ENCODE assay signal across 1 cellular context in genomic region chr19:1490311-1491113, GRCh38.
TF ChIP-seq lines count a peak whose summit lies in the region.

Gene PCSK4, minus strand, starts transcription at chr19:1490350. Its CDS starts 4 bp downstream, at chr19:1490346.

TF ChIP-seq in K562, 482 proteins besides CTCF, POLR2A, EP300 and RAD21 (continued from another document and continues in another):
- TF ChIP-seq DLX4 (CRISPR knock-in tag; IDR thresholded peaks at IDR 0.05), result no peak
- TF ChIP-seq NFXL1 (CRISPR knock-in tag; IDR thresholded peaks at IDR 0.05), result no peak
- TF ChIP-seq ZNF766 (CRISPR knock-in tag; conservative IDR thresholded peaks at IDR 0.05), result no peak
- TF ChIP-seq MCM3 (IDR thresholded peaks at IDR 0.05), result no peak
- no peak for TF ChIP-seq HDAC6 (IDR thresholded peaks at IDR 0.05; ENCODE audit: low read depth, low read length)
- TF ChIP-seq LCOR (CRISPR knock-in tag; IDR thresholded peaks at IDR 0.05), result no peak
- no peak for TF ChIP-seq ZBTB2 (IDR thresholded peaks at IDR 0.05)
- no peak for TF ChIP-seq RBM17 (IDR thresholded peaks at IDR 0.05; ENCODE audit: borderline replicate concordance, low read depth, low read length)
- TF ChIP-seq RBM22 (IDR thresholded peaks at IDR 0.05; ENCODE audit: low read depth, low read length, poor library complexity, severe bottlenecking), result peak; percentile 94
- no peak for TF ChIP-seq CHAMP1 (IDR thresholded peaks at IDR 0.05)
- no peak for TF ChIP-seq ATF4 (CRISPR knock-in tag; IDR thresholded peaks at IDR 0.05)
- TF ChIP-seq ZFP36 (IDR thresholded peaks at IDR 0.05; ENCODE audit: low read depth, low read length, partially characterized antibody), result peak; percentile 94
- no peak for TF ChIP-seq BRD4 (IDR thresholded peaks at IDR 0.05)
- no peak for TF ChIP-seq FIP1L1 (IDR thresholded peaks at IDR 0.05; ENCODE audit: low read depth, low read length, poor library complexity, severe bottlenecking)
- 0 out of 2 replicates have a peak, but pooled peaks have one; percentile 12 for TF ChIP-seq TCF3 (CRISPR knock-in tag; IDR thresholded peaks at IDR 0.05)
- TF ChIP-seq RFX5 (IDR thresholded peaks at IDR 0.05; ENCODE audit: low read depth, low read length), result no peak
- TF ChIP-seq SIN3B (IDR thresholded peaks at IDR 0.05; ENCODE audit: low read depth), result 0 out of 2 replicates have a peak, but pooled peaks have one; percentile 36
- TF ChIP-seq RBBP5 (IDR thresholded peaks at IDR 0.05; ENCODE audit: borderline replicate concordance, insufficient read depth, low read length, poor library complexity, severe bottlenecking), result no peak
- TF ChIP-seq RFX7 (CRISPR knock-in tag; IDR thresholded peaks at IDR 0.05), result no peak
- TF ChIP-seq SRSF7 (optimal IDR thresholded peaks at IDR 0.05; ENCODE audit: low read depth, low read length), result no peak
- no peak for TF ChIP-seq TCFL5 (CRISPR knock-in tag; conservative IDR thresholded peaks at IDR 0.05)
- TF ChIP-seq NR3C1 (CRISPR knock-in tag; IDR thresholded peaks at IDR 0.05), result no peak
- TF ChIP-seq PBX2 (CRISPR knock-in tag; IDR thresholded peaks at IDR 0.05; ENCODE audit: low read depth), result no peak
- no peak for TF ChIP-seq PBX2 (tag; conservative IDR thresholded peaks at IDR 0.05; ENCODE audit: low read depth)
- no peak for TF ChIP-seq STAT5B (CRISPR knock-in tag; IDR thresholded peaks at IDR 0.05)
- TF ChIP-seq GMEB1 (CRISPR knock-in tag; IDR thresholded peaks at IDR 0.05), result no peak; the same call in 1 of the 2 replicates
- TF ChIP-seq TOE1 (IDR thresholded peaks at IDR 0.05; ENCODE audit: borderline replicate concordance), result peak; percentile 91
- TF ChIP-seq TOE1 (CRISPR knock-in tag; IDR thresholded peaks at IDR 0.05; ENCODE audit: borderline replicate concordance, low read depth), result no peak
- peak; percentile 27; the same call in 1 of the 2 replicates for TF ChIP-seq ARID1B (IDR thresholded peaks at IDR 0.05)
- no peak for TF ChIP-seq ZMIZ1 (IDR thresholded peaks at IDR 0.05; ENCODE audit: low read depth in 2 of 2, low read length in 2 of 2)
- TF ChIP-seq POU5F1 (IDR thresholded peaks at IDR 0.05; ENCODE audit: borderline replicate concordance, low read depth, low read length, partially characterized antibody), result no peak
- no peak for TF ChIP-seq CHCHD3 (CRISPR knock-in tag; IDR thresholded peaks at IDR 0.05)
- no peak for TF ChIP-seq GABPA (tag; conservative IDR thresholded peaks at IDR 0.05; ENCODE audit: low read depth)
- TF ChIP-seq ZC3H8 (IDR thresholded peaks at IDR 0.05), result no peak
- TF ChIP-seq CUX1 (CRISPR knock-in tag; IDR thresholded peaks at IDR 0.05), result no peak
- TF ChIP-seq RNF219 (CRISPR knock-in tag; IDR thresholded peaks at IDR 0.05), result no peak
- no peak for TF ChIP-seq STAT5A (IDR thresholded peaks at IDR 0.05; ENCODE audit: borderline replicate concordance, low read length)
- no peak for TF ChIP-seq HNRNPL (IDR thresholded peaks at IDR 0.05; ENCODE audit: low read depth, low read length)
- TF ChIP-seq CBX3 (IDR thresholded peaks at IDR 0.05; ENCODE audit: borderline replicate concordance in 1 of 2, low read length in 2 of 2), result no peak
- TF ChIP-seq TFAP4 (CRISPR knock-in tag; IDR thresholded peaks at IDR 0.05; ENCODE audit: borderline replicate concordance), result peak; percentile 64
